11 cellular contexts compared by ENCODE assay signal in the genomic region with DNA sequence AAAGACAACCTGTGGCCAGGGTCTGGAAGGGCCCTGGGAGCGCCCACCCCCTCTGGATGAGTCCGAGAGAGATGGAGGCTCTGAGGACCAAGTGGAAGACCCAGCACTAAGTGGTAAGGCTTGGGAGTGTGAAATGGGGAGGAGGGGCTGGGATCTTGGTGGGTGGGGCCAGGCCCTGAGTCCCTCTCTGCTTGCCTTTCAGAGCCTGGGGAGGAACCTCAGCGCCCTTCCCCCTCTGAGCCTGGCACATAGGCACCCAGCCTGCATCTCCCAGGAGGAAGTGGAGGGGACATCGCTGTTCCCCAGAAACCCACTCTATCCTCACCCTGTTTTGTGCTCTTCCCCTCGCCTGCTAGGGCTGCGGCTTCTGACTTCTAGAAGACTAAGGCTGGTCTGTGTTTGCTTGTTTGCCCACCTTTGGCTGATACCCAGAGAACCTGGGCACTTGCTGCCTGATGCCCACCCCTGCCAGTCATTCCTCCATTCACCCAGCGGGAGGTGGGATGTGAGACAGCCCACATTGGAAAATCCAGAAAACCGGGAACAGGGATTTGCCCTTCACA.
DNase-seq lines count a peak whose midpoint lies in the region; TF ChIP-seq lines count a peak whose summit lies in the region.
"Had no signal": no experiment of that assay in that cellular context is flagged by ENCODE, and none has a peak within 500 bp of the region (broad histone marks: within the 10 kb centered on the region; RNA-seq: fewer than 3 reads in every experiment).

No MANE protein-coding gene starts in this region.

- H3K27me3 Mint-ChIP-seq in T-helper 2 cell treated with Interferon-gamma antibody and Interleukin-4, amounts not matched to agents 5 μg/mL and 100 μg/mL, for 36 hours (ENCODE audit: low read depth), result peaks cover 11% of the 10 kb centered on the region

- H3K79me2 ChIP-seq in OCI-LY3 (ENCODE audit: low read length), result peaks cover 30% of the 10 kb centered on the region

- no peaks in the 10 kb centered on the region for H3K9me3 Mint-ChIP-seq in T-helper 2 cell treated with Interferon-gamma antibody and Interleukin-4, amounts not matched to agents 5 μg/mL and 100 μg/mL, for 36 hours

- peaks cover 5% of the 10 kb centered on the region for H3K36me3 Mint-ChIP-seq in T-helper 2 cell treated with Interferon-gamma antibody and Interleukin-4, amounts not matched to agents 5 μg/mL and 100 μg/mL, for 36 hours (ENCODE audit: low read depth)

- H3K4me2 ChIP-seq in OCI-LY3 (ENCODE audit: low read length), result peak overlapping the region; percentile 94; the same call in 1 of the 2 replicates

- TF ChIP-seq CTCF in OCI-LY3 (IDR thresholded peaks at IDR 0.05; ENCODE audit: low read depth, low read length), result no peak

- H4K20me1 ChIP-seq in OCI-LY3 (ENCODE audit: insufficient read depth, low read length), result peaks cover 5% of the 10 kb centered on the region; the same call in 1 of the 2 replicates

- H3K4me1 ChIP-seq in OCI-LY3 (ENCODE audit: low read length) (peaks cover 25% of the 10 kb centered on the region), duodenal mucosa (ENCODE audit: control insufficient read depth in 1 of 2, insufficient read depth in 2 of 2, low read length in 2 of 2) (peaks cover 65 to 68% of the 10 kb centered on the region in 2 donors), rectal smooth muscle tissue (ENCODE audit: control insufficient read depth, insufficient read depth, low read length) (peaks cover 20% of the 10 kb centered on the region)

- H3K27me3 ChIP-seq in OCI-LY3 (ENCODE audit: low read depth, low read length) (no peaks in the 10 kb centered on the region), duodenal mucosa (ENCODE audit: control insufficient read depth in 1 of 2, insufficient read depth in 2 of 2, low read length in 2 of 2) (peaks cover 0 to 3% of the 10 kb centered on the region in 2 donors), rectal smooth muscle tissue (ENCODE audit: control insufficient read depth, insufficient read depth, low read length) (peaks cover 2% of the 10 kb centered on the region)

- H3K27ac Mint-ChIP-seq in T-helper 2 cell treated with Interferon-gamma antibody and Interleukin-4, amounts not matched to agents 5 μg/mL and 100 μg/mL, for 36 hours, result no peak overlapping the region

- no peak for DNase-seq in T-helper 2 cell treated with Interferon-gamma antibody and Interleukin-4, amounts not matched to agents 5 μg/mL and 100 μg/mL, for 36 hours (ENCODE audit: low spot score)
- no peak for DNase-seq in T-helper 2 cell
- no peak for DNase-seq in activated CD4-positive, CD25-positive, alpha-beta regulatory T cell treated with anti-CD3 and anti-CD28 coated beads, Interleukin-2, amount 50 U/mL, for 72 hours
- no peak for DNase-seq in HPDE6-E6E7 (ENCODE audit: extremely low spot score)
- no peak for DNase-seq in putamen (ENCODE audit: low spot score)
- DNase-seq: DMS79, NCI-H1105 treated with DMSO at 0.1 percent for 48 hours, NCI-H69 had no signal

- H3K36me3 ChIP-seq in OCI-LY3 (replicated peaks; ENCODE audit: low read depth, low read length) (no peaks in the 10 kb centered on the region), duodenal mucosa (ENCODE audit: control insufficient read depth in 1 of 2, insufficient read depth in 2 of 2, low read length in 2 of 2) (peaks cover 5 to 9% of the 10 kb centered on the region in 2 donors), rectal smooth muscle tissue (ENCODE audit: control insufficient read depth, insufficient read depth, low read length) (no peaks in the 10 kb centered on the region)

- H3K9me3 ChIP-seq in OCI-LY3 (ENCODE audit: insufficient read depth, low read length) (no peaks in the 10 kb centered on the region), duodenal mucosa (ENCODE audit: control insufficient read depth in 1 of 2, low read length in 2 of 2) (no peaks in the 10 kb centered on the region)

- peak overlapping the region; percentile 94 for H3K4me3 Mint-ChIP-seq in T-helper 2 cell treated with Interferon-gamma antibody and Interleukin-4, amounts not matched to agents 5 μg/mL and 100 μg/mL, for 36 hours

- H3K27ac ChIP-seq in OCI-LY3 (ENCODE audit: low read length) (no peak overlapping the region), duodenal mucosa (ENCODE audit: low read depth, low read length) (no peak overlapping the region), rectal smooth muscle tissue (ENCODE audit: low read depth, low read length) (no peak overlapping the region)

- H3K4me3 ChIP-seq in OCI-LY3 (ENCODE audit: low read length), result 0 out of 2 replicates have a peak overlapping the region, but pooled peaks have one; percentile 78
- no peak overlapping the region for H3K4me3 ChIP-seq in duodenal mucosa (ENCODE audit: low read depth in 1 of 2, low read length in 2 of 2)
- peak overlapping the region; percentile 93 for H3K4me3 ChIP-seq in rectal smooth muscle tissue (ENCODE audit: low read length)

- no peak overlapping the region for H2AFZ ChIP-seq in OCI-LY3 (ENCODE audit: low read depth, low read length)

- H3K9ac ChIP-seq in OCI-LY3 (ENCODE audit: low read length) (no peak overlapping the region), duodenal mucosa (ENCODE audit: low read depth in 1 of 2, low read length in 2 of 2) (peak overlapping the region; percentile 77 to 89), rectal smooth muscle tissue (ENCODE audit: low read length) (no peak overlapping the region)

- peaks cover 41% of the 10 kb centered on the region for H3K4me1 Mint-ChIP-seq in T-helper 2 cell treated with Interferon-gamma antibody and Interleukin-4, amounts not matched to agents 5 μg/mL and 100 μg/mL, for 36 hours (ENCODE audit: low read depth)

Comparison
In these comparisons a context has a peak if more than half of its experiments do, and no peak if none do; other contexts are left out.
1. H3K4me3 ChIP-seq: peak in OCI-LY3 (single experiment) and rectal smooth muscle tissue (single experiment); none in duodenal mucosa (0 of 2).
2. H3K9ac ChIP-seq: peak in duodenal mucosa (2 of 2); none in OCI-LY3 (single experiment) and rectal smooth muscle tissue (single experiment).